In the genomic region with DNA sequence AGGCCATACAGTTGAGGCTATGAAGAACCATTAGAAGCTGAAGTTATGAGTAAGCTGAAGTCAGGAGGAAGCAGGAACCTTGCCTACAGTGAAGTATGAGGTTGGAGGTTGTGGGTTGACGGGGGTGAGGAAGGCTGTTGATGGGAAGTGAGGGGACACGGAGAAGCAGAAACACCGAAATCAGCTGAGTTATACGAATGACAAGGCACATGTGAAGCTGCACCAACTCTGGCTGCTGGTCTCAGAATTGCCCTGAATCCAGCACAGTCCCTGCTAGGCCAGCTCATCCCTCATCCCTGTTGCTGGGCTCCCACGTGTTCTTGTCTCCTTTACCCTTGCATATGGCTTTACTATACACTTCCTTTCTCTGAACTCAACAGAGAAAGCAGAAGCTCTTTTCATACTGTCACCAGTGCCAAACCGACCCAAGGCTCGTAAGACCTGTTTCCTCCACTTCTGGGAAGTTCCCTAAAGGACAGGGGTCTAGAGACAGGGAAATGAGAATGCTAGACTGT, we compare ENCODE assay signal across 21 cellular contexts. TPM values are rescaled to one million over a fixed set of nuclear protein-coding genes. Genes with fewer than 3 reads are reported as not detected.
DNase-seq lines count a peak whose midpoint lies in the region; ATAC-seq, FAIRE-seq and TF ChIP-seq lines count a peak whose summit lies in the region.
"Had no signal": no experiment of that assay in that cellular context is flagged by ENCODE, and none has a peak within 500 bp of the region (broad histone marks: within the 10 kb centered on the region; RNA-seq: fewer than 3 reads in every experiment).

No MANE protein-coding gene starts in this region.

- no peak overlapping the region for H3K4me2 ChIP-seq in K562 (ENCODE audit: insufficient read depth, low read length)
- H3K4me2 ChIP-seq: A549, PC-9 had no signal

- no peaks in the 10 kb centered on the region for H3K9me3 Mint-ChIP-seq in activated CD8-positive, alpha-beta T cell treated with anti-CD3 and anti-CD28 coated beads, Interleukin-2, amount 10 ng/mL, durations not matched to agents 7 days and 5 days (ENCODE audit: insufficient read depth)
- H3K9me3 Mint-ChIP-seq: activated naive CD8-positive, alpha-beta T cell treated with anti-CD3 and anti-CD28 coated beads, Interleukin-2, amount 50 U/mL, for 24 hours had no signal

- H3K27me3 Mint-ChIP-seq in activated CD8-positive, alpha-beta T cell treated with anti-CD3 and anti-CD28 coated beads, Interleukin-2, amount 10 ng/mL, durations not matched to agents 7 days and 5 days (ENCODE audit: low read depth): peaks cover 14% of the 10 kb centered on the region
- H3K27me3 Mint-ChIP-seq: activated naive CD8-positive, alpha-beta T cell treated with anti-CD3 and anti-CD28 coated beads, Interleukin-2, amount 50 U/mL, for 24 hours had no signal

- CTCF ChIA-PET in K562 (lab: Yijun Ruan, JAX; ENCODE audit: low intra/inter-chr PET ratio): no interaction called here
- CTCF ChIA-PET in activated CD8-positive, alpha-beta T cell treated with anti-CD3 and anti-CD28 coated beads, Interleukin-2, amount 10 ng/mL, durations not matched to agents 7 days and 5 days (lab: Charles Lee): interaction anchor here (0.5 to 1.5 kb wide), 3 partner anchors 75 to 460 kb away, joined by 3 read pairs; no protein-coding TSS in a partner anchor

- H3K27ac ChIP-seq in left ventricle myocardium inferior (replicated peaks) (no peak overlapping the region), K562 (ENCODE audit: extremely low read depth, low read depth, low read length) (no peak overlapping the region), lung (ENCODE audit: low read depth in 1 of 2, low read length in 1 of 2) (peak overlapping the region in 1 of 2 donors; percentile 18), vagina (no peak overlapping the region)
- H3K27ac ChIP-seq: A549, epithelial cell of prostate, PC-9 had no signal

- TF ChIP-seq POLR2A in K562 (conservative IDR thresholded peaks at IDR 0.05) (no peak), vagina (IDR thresholded peaks at IDR 0.05) (no peak)

- no peak overlapping the region for H3K9ac ChIP-seq in K562 (ENCODE audit: insufficient read depth in 1 of 2, low read depth in 2 of 2, low read length in 2 of 2)

- BruUV-seq in K562 (replicated peaks; lab: Mats Ljungman, UMichigan): no TSS peak

- no peak overlapping the region for H3K27ac Mint-ChIP-seq in activated CD8-positive, alpha-beta T cell treated with anti-CD3 and anti-CD28 coated beads, Interleukin-2, amount 10 ng/mL, durations not matched to agents 7 days and 5 days
- H3K27ac Mint-ChIP-seq: activated CD4-positive, alpha-beta T cell treated with anti-CD3 and anti-CD28 coated beads, Interleukin-2, amount 10 ng/mL, durations not matched to agents 24 days and 14 days; activated naive CD8-positive, alpha-beta T cell treated with anti-CD3 and anti-CD28 coated beads, Interleukin-2, amount 50 U/mL, for 24 hours had no signal

- 48% methylated on average over 7 of the region's 7 CpGs for WGBS in K562 (ENCODE audit: insufficient coverage, low coverage, missing lambda C conversion rate)
- 31 to 63% methylated on average over 7 of the region's 7 CpGs for WGBS in lung, 2 donors

- H3K36me3 Mint-ChIP-seq in activated CD8-positive, alpha-beta T cell treated with anti-CD3 and anti-CD28 coated beads, Interleukin-2, amount 10 ng/mL, durations not matched to agents 7 days and 5 days (ENCODE audit: low read depth): no peaks in the 10 kb centered on the region

- H3K9me3 ChIP-seq in left ventricle myocardium inferior (replicated peaks): no peaks in the 10 kb centered on the region
- no peaks in the 10 kb centered on the region for H3K9me3 ChIP-seq in K562 (replicated peaks; ENCODE audit: control insufficient read depth, insufficient read depth, low read depth, low read length)
- no peaks in the 10 kb centered on the region for H3K9me3 ChIP-seq in lung (ENCODE audit: control insufficient read depth in 2 of 2, insufficient read depth in 1 of 2, low read length in 1 of 2)
- H3K9me3 ChIP-seq in vagina: no peaks in the 10 kb centered on the region
- H3K9me3 ChIP-seq: A549, tibial nerve had no signal

- no peaks in the 10 kb centered on the region for H3K4me1 Mint-ChIP-seq in activated CD8-positive, alpha-beta T cell treated with anti-CD3 and anti-CD28 coated beads, Interleukin-2, amount 10 ng/mL, durations not matched to agents 7 days and 5 days (ENCODE audit: low read depth)

- H3K27me3 ChIP-seq in left ventricle myocardium inferior (ENCODE audit: low read depth) (no peaks in the 10 kb centered on the region), K562 (ENCODE audit: control insufficient read depth in 2 of 2, insufficient read depth in 2 of 2, low read length in 2 of 2) (no peaks in the 10 kb centered on the region), lung (ENCODE audit: control insufficient read depth, insufficient read depth) (no peaks in the 10 kb centered on the region), vagina (no peaks in the 10 kb centered on the region)
- H3K27me3 ChIP-seq: tibial nerve had no signal

- no peak for FAIRE-seq in K562 (lab: Jason Lieb, UNC)
- FAIRE-seq: A549 had no signal

- DNase-seq in Right ventricle myocardium inferior (ENCODE audit: missing footprints): no peak
- no peak for DNase-seq in left ventricle myocardium inferior
- DNase-seq in K562 (ENCODE audit: extremely low read depth in 1 of 4, low spot score in 3 of 4): no peak
- no peak for DNase-seq in lung (ENCODE audit: low spot score)
- DNase-seq in vagina (ENCODE audit: extremely low spot score in 2 of 2): peak; percentile 3 to 83
- DNase-seq in cortex of kidney (lab: John Stamatoyannopoulos, UW): no peak
- DNase-seq in activated CD8-positive, alpha-beta T cell treated with anti-CD3 and anti-CD28 coated beads, Interleukin-2, amount 10 ng/mL, durations not matched to agents 7 days and 5 days: no peak
- DNase-seq: activated CD4-positive, alpha-beta T cell treated with anti-CD3 and anti-CD28 coated beads, Interleukin-2, amount 10 ng/mL, durations not matched to agents 24 days and 14 days; activated naive CD8-positive, alpha-beta T cell treated with anti-CD3 and anti-CD28 coated beads, Interleukin-2, amount 50 U/mL, for 24 hours; activated T-cell treated with anti-CD3 and anti-CD28 coated beads, Interleukin-2, amount 50 U/mL, for 1 hour; central memory CD4-positive, alpha-beta T cell; NCI-H1048; NCI-H2227 treated with DMSO at 0.1 percent for 48 hours; PC-9 had no signal

- H3K9me1 ChIP-seq in K562 (ENCODE audit: control insufficient read depth, insufficient read depth, low read length): no peaks in the 10 kb centered on the region

- in situ Hi-C loops in K562 (cut with MboI): no loop called here

- TF ChIP-seq CTCF in left ventricle myocardium inferior (IDR thresholded peaks at IDR 0.05; ENCODE audit: borderline replicate concordance) (no peak), K562 (IDR thresholded peaks at IDR 0.05 in 2 of 3, conservative IDR thresholded peaks at IDR 0.05 in 1 of 3; ENCODE audit: insufficient read depth in 2 of 3, low read depth in 1 of 3, low read length in 3 of 3) (no peak), lung (IDR thresholded peaks at IDR 0.05; ENCODE audit: control extremely low read depth, extremely low read depth) (no peak), vagina (IDR thresholded peaks at IDR 0.05) (no peak)

- POLR2A ChIA-PET in K562 (lab: Yijun Ruan, JAX): interaction anchor here (0.6 to 1.9 kb wide), 3 partner anchors 11 to 429 kb away, joined by 3 to 4 read pairs (median 4); no protein-coding TSS in a partner anchor
- POLR2A ChIA-PET in activated CD8-positive, alpha-beta T cell treated with anti-CD3 and anti-CD28 coated beads, Interleukin-2, amount 10 ng/mL, durations not matched to agents 7 days and 5 days (lab: Charles Lee): no interaction called here

- intact Hi-C loops in Right ventricle myocardium inferior (cut with DNase I): no loop called here
- intact Hi-C loops in left ventricle myocardium inferior (cut with micrococcal nuclease): no loop called here
- intact Hi-C loops in K562 (cut with micrococcal nuclease): no loop called here
- intact Hi-C loops in vagina (cut with DNase I): no loop called here

- H4K20me1 ChIP-seq in K562 (replicated peaks; ENCODE audit: control insufficient read depth, insufficient read depth, low read length): no peaks in the 10 kb centered on the region

- no peaks in the 10 kb centered on the region for H3K4me1 ChIP-seq in left ventricle myocardium inferior
- peaks cover 0 to 10% of the 10 kb centered on the region in 2 experiments; a peak in 3 of 5 replicates for H3K4me1 ChIP-seq in K562 (replicated peaks in 1 of 2; ENCODE audit: control insufficient read depth in 2 of 2, insufficient read depth in 2 of 2, low read length in 2 of 2)
- no peaks in the 10 kb centered on the region for H3K4me1 ChIP-seq in lung (ENCODE audit: control insufficient read depth in 2 of 2, insufficient read depth in 2 of 2, low read length in 2 of 2)
- no peaks in the 10 kb centered on the region for H3K4me1 ChIP-seq in vagina
- H3K4me1 ChIP-seq: A549, tibial nerve had no signal

- TF ChIP-seq RAD21 in K562 (CRISPR knock-in tag; conservative IDR thresholded peaks at IDR 0.05 in 1 of 2, IDR thresholded peaks at IDR 0.05 in 1 of 2): no peak

- no peak for TF ChIP-seq EP300 in K562 (IDR thresholded peaks at IDR 0.05; ENCODE audit: low read length)

- peak; percentile 57 for ATAC-seq in Right ventricle myocardium inferior
- ATAC-seq in K562: peak; percentile 28; the same call in 1 of the 3 replicates
- ATAC-seq in lung (ENCODE audit: insufficient read depth, low FRiP score): peak; percentile 66
- ATAC-seq in activated CD8-positive, alpha-beta T cell treated with anti-CD3 and anti-CD28 coated beads, Interleukin-2, amount 10 ng/mL, durations not matched to agents 7 days and 5 days: no peak
- ATAC-seq in HG03175 (IDR thresholded peaks at IDR 0.05; ENCODE audit: unreplicated experiment): no peak
- ATAC-seq: activated naive CD8-positive, alpha-beta T cell treated with anti-CD3 and anti-CD28 coated beads, Interleukin-2, amount 50 U/mL, for 24 hours had no signal

- no peaks in the 10 kb centered on the region for H3K36me3 ChIP-seq in left ventricle myocardium inferior
- no peaks in the 10 kb centered on the region for H3K36me3 ChIP-seq in K562 (ENCODE audit: control insufficient read depth, insufficient read depth, low read length)
- no peaks in the 10 kb centered on the region for H3K36me3 ChIP-seq in lung (ENCODE audit: control insufficient read depth in 2 of 2, insufficient read depth in 2 of 2, low read length in 2 of 2)
- H3K36me3 ChIP-seq in vagina: no peaks in the 10 kb centered on the region
- H3K36me3 ChIP-seq: tibial nerve had no signal

- no peak overlapping the region for H3K4me3 Mint-ChIP-seq in activated CD8-positive, alpha-beta T cell treated with anti-CD3 and anti-CD28 coated beads, Interleukin-2, amount 10 ng/mL, durations not matched to agents 7 days and 5 days
- H3K4me3 Mint-ChIP-seq: activated CD4-positive, alpha-beta T cell treated with anti-CD3 and anti-CD28 coated beads, Interleukin-2, amount 10 ng/mL, durations not matched to agents 24 days and 14 days; activated naive CD8-positive, alpha-beta T cell treated with anti-CD3 and anti-CD28 coated beads, Interleukin-2, amount 50 U/mL, for 24 hours had no signal

- H2AFZ ChIP-seq in K562 (ENCODE audit: low read depth, low read length): peak overlapping the region; percentile 72
- H2AFZ ChIP-seq: PC-9 had no signal

- no peak overlapping the region for H3K4me3 ChIP-seq in left ventricle myocardium inferior
- no peak overlapping the region for H3K4me3 ChIP-seq in K562
- H3K4me3 ChIP-seq in lung: no peak overlapping the region
- H3K4me3 ChIP-seq in vagina: no peak overlapping the region
- H3K4me3 ChIP-seq: A549, PC-9, tibial nerve had no signal

- H3K79me2 ChIP-seq in K562 (ENCODE audit: control insufficient read depth, insufficient read depth, low read length): no peaks in the 10 kb centered on the region

RNA-seq across cellular contexts. Expression of a gene that starts 9.2 kb away (rescaled TPM):
- total RNA-seq in Right ventricle myocardium inferior: not detected
- total RNA-seq in left ventricle myocardium inferior: not detected
- 3.0 TPM in 1 of 2 replicates, not detected in the other for total RNA-seq in K562 (2011; cell fraction: chromatin; rRNA removed; ENCODE audit: low replicate concordance)
- total RNA-seq in K562 (2011; cell fraction: nucleolus; rRNA removed): 0.92 and 2.0 TPM in 2 replicates
- total RNA-seq in K562 (2011; cell fraction: nucleoplasm; rRNA removed): 1.5 TPM in 1 of 2 replicates, not detected in the other
- total RNA-seq in K562 (2014; rRNA removed): 3.0 and 3.7 TPM in 2 replicates
- 0.51 and 1.4 TPM in 2 replicates for total RNA-seq in K562 (2014; rRNA removed; fragmentation: Illumina TruSeq; extraction: Trizol)
- 1.2 and 1.3 TPM in 2 replicates for total RNA-seq in K562 (2015; rRNA removed; fragmentation: Illumina TruSeq; extraction: Trizol)
- 4.7 and 4.9 TPM in 2 replicates for total RNA-seq in K562 (2021)
- polyA plus RNA-seq in K562 (2011; rRNA removed): 0.18 and 3.2 TPM in 2 replicates
- polyA plus RNA-seq in K562 (2011; cell fraction: cytosol; rRNA removed): 0.27 and 4.6 TPM in 2 replicates
- polyA plus RNA-seq in K562 (2011; cell fraction: nucleus; rRNA removed): 0.32 and 6.5 TPM in 2 replicates
- polyA plus RNA-seq in K562 (2012): 3.0 and 6.2 TPM in 2 replicates
- 0.24 and 1.6 TPM in 2 replicates for polyA plus RNA-seq in K562 (2014; fragmentation: Illumina TruSeq; extraction: Trizol)
- polyA plus RNA-seq in K562 (2014; fragmentation: Nextera tagmentation; extraction: Ambion mirVana): 1 to 10 TPM; 2.1 to 3.1 TPM
- 4.4 and 6.8 TPM in 2 replicates for polyA plus RNA-seq in K562 (2014; rRNA removed)
- polyA minus RNA-seq in K562 (2011; rRNA and poly(A)+ RNA removed): 0.35 TPM in 1 of 2 replicates, not detected in the other
- polyA minus RNA-seq in K562 (2011; cell fraction: cytosol; rRNA and poly(A)+ RNA removed): not detected in 2 replicates
- 1.1 TPM in 1 of 2 replicates, not detected in the other for polyA minus RNA-seq in K562 (2011; cell fraction: nucleus; rRNA and poly(A)+ RNA removed)
- not detected for total RNA-seq in lung
- not detected for polyA plus RNA-seq in lung
- total RNA-seq in vagina: not detected
- not detected for total RNA-seq in activated CD8-positive, alpha-beta T cell treated with anti-CD3 and anti-CD28 coated beads, Interleukin-2, amount 10 ng/mL, durations not matched to agents 7 days and 5 days
- total RNA-seq: activated CD4-positive, alpha-beta T cell treated with anti-CD3 and anti-CD28 coated beads, Interleukin-2, amount 10 ng/mL, durations not matched to agents 24 days and 14 days; G401; kidney epithelial cell; PC-9; T-helper 1 cell treated with Interleukin-12 subunit alpha and Interleukin-12 subunit beta and Interleukin-4 antibody, amounts not matched to agents 30 ng/mL and 1 ng/mL, for 36 hours; tibial nerve had no signal
- polyA plus RNA-seq: A549 had no signal

Comparison
In these comparisons a context has a peak if more than half of its experiments do, and no peak if none do; other contexts are left out.
1. ATAC-seq: peak in Right ventricle myocardium inferior (single experiment), K562 (single experiment) and lung (single experiment); none in activated CD8-positive, alpha-beta T cell treated with anti-CD3 and anti-CD28 coated beads, Interleukin-2, amount 10 ng/mL, durations not matched to agents 7 days and 5 days (single experiment) and HG03175 (single experiment).
2. DNase-seq: peak in vagina (2 of 2); none in Right ventricle myocardium inferior (single experiment), left ventricle myocardium inferior (single experiment), K562 (0 of 4), lung (single experiment), cortex of kidney (single experiment) and activated CD8-positive, alpha-beta T cell treated with anti-CD3 and anti-CD28 coated beads, Interleukin-2, amount 10 ng/mL, durations not matched to agents 7 days and 5 days (single experiment).